10 cellular contexts compared by ENCODE assay signal in genomic region chr6:4973972-4974885, GRCh38. TPM values are rescaled to one million over a fixed set of nuclear protein-coding genes. Genes with fewer than 3 reads are reported as not detected.
DNase-seq lines count a peak whose midpoint lies in the region; ATAC-seq, FAIRE-seq and TF ChIP-seq lines count a peak whose summit lies in the region.
"Had no signal": no experiment of that assay in that cellular context is flagged by ENCODE, and none has a peak within 500 bp of the region (broad histone marks: within the 10 kb centered on the region; RNA-seq: fewer than 3 reads in every experiment).

No MANE protein-coding gene starts in this region.

- H3K9ac ChIP-seq in kidney (ENCODE audit: low read length in 2 of 2), result no peak overlapping the region

- peaks cover 2 to 5% (median 5%) of the 10 kb centered on the region in 3 donors for H3K27me3 Mint-ChIP-seq in CD14-positive monocyte (ENCODE audit: low read depth in 3 of 3)

- H3K27ac Mint-ChIP-seq in CD14-positive monocyte, result no peak overlapping the region

- ATAC-seq in thoracic aorta (ENCODE audit: insufficient number of reproducible peaks, low FRiP score, low read depth), result no peak
- ATAC-seq in GM21529 (IDR thresholded peaks at IDR 0.05; ENCODE audit: unreplicated experiment), result no peak
- no peak for ATAC-seq in HG02610 (IDR thresholded peaks at IDR 0.05; ENCODE audit: unreplicated experiment)

- H3K9me3 Mint-ChIP-seq in CD14-positive monocyte, result peaks cover 7 to 24% (median 16%) of the 10 kb centered on the region in 7 donors

- DNase-seq in MG63, result peak; percentile 33
- peak; percentile 56 for DNase-seq in WERI-Rb-1
- peak; percentile 84 for DNase-seq in iPS-NIHi11 (ENCODE audit: low spot score)
- no peak for DNase-seq in thoracic aorta (ENCODE audit: low spot score)
- DNase-seq in kidney, result no peak
- no peak for DNase-seq in CD14-positive monocyte (ENCODE audit: low spot score)
- DNase-seq: effector memory CD4-positive, alpha-beta T cell; spleen had no signal

- no peaks in the 10 kb centered on the region for H3K27me3 ChIP-seq in MG63
- no peaks in the 10 kb centered on the region for H3K27me3 ChIP-seq in WERI-Rb-1 (ENCODE audit: insufficient read depth, low read depth, severe bottlenecking)
- no peaks in the 10 kb centered on the region for H3K27me3 ChIP-seq in thoracic aorta (replicated peaks; ENCODE audit: insufficient read depth)
- H3K27me3 ChIP-seq: spleen had no signal

- no peak overlapping the region for H3K27ac ChIP-seq in WERI-Rb-1
- H3K27ac ChIP-seq in thoracic aorta, result peak overlapping the region; percentile 53 to 63
- no peak overlapping the region for H3K27ac ChIP-seq in kidney (ENCODE audit: low read depth in 2 of 2, low read length in 2 of 2)
- H3K27ac ChIP-seq: spleen had no signal

- peaks cover 0 to 11% of the 10 kb centered on the region in 2 donors for H3K4me1 ChIP-seq in thoracic aorta (ENCODE audit: control insufficient read depth in 1 of 2, low read depth in 2 of 2)
- H3K4me1 ChIP-seq in kidney (ENCODE audit: control insufficient read depth in 1 of 2, insufficient read depth in 1 of 2, low read depth in 1 of 2, low read length in 2 of 2), result no peaks in the 10 kb centered on the region
- H3K4me1 ChIP-seq: spleen had no signal

- no peaks in the 10 kb centered on the region for H3K36me3 Mint-ChIP-seq in CD14-positive monocyte

- intact Hi-C loops in kidney (cut with DNase I), result no loop called here
- intact Hi-C loops in CD14-positive monocyte (cut with micrococcal nuclease), result no loop called here

- H3K4me3 ChIP-seq in MG63, result no peak overlapping the region
- no peak overlapping the region for H3K4me3 ChIP-seq in WERI-Rb-1 (ENCODE audit: low read depth, low read length)
- H3K4me3 ChIP-seq in thoracic aorta, result peak overlapping the region; percentile 31
- H3K4me3 ChIP-seq in kidney (ENCODE audit: low read length in 2 of 2), result no peak overlapping the region
- H3K4me3 ChIP-seq: spleen had no signal

- no peak for FAIRE-seq in kidney (lab: Jason Lieb, UNC)

- H3K36me3 ChIP-seq in MG63 (no peaks in the 10 kb centered on the region), WERI-Rb-1 (no peaks in the 10 kb centered on the region), thoracic aorta (no peaks in the 10 kb centered on the region), kidney (ENCODE audit: control insufficient read depth in 1 of 2, insufficient read depth in 2 of 2, low read length in 2 of 2) (no peaks in the 10 kb centered on the region)
- H3K36me3 ChIP-seq: spleen had no signal

- H3K4me1 Mint-ChIP-seq in CD14-positive monocyte, result no peaks in the 10 kb centered on the region

- H3K9me3 ChIP-seq in MG63 (no peaks in the 10 kb centered on the region; the same call in 1 of the 2 replicates), WERI-Rb-1 (ENCODE audit: severe bottlenecking) (peaks cover 3% of the 10 kb centered on the region), thoracic aorta (peaks cover 4% of the 10 kb centered on the region), kidney (ENCODE audit: control insufficient read depth in 1 of 2, low read length in 2 of 2) (peaks cover 0 to 7% of the 10 kb centered on the region in 2 donors)

- H3K4me3 Mint-ChIP-seq in CD14-positive monocyte, result no peak overlapping the region

- no peak for TF ChIP-seq CTCF in WERI-Rb-1 (IDR thresholded peaks at IDR 0.05; ENCODE audit: low read depth, low read length)
- TF ChIP-seq CTCF in thoracic aorta (IDR thresholded peaks at IDR 0.05), result no peak
- TF ChIP-seq CTCF in kidney (IDR thresholded peaks at IDR 0.05; ENCODE audit: borderline replicate concordance, extremely low read depth, insufficient read depth), result no peak
- TF ChIP-seq CTCF in CD14-positive monocyte (IDR thresholded peaks at IDR 0.05), result no peak

RNA-seq across cellular contexts. Expression of gene RPP40, which starts 29.6 kb away (rescaled TPM):
- 24.2 and 46.7 TPM in 2 replicates for total RNA-seq in MG63 (2014; rRNA removed; shearing (Covaris generic); ENCODE audit: low replicate concordance)
- total RNA-seq in thoracic aorta, result 10 to 100 TPM in 1 of 2 donors, 1 to 10 TPM in 1; 2.4 to 11.4 TPM
- total RNA-seq in kidney, result 3.7 TPM
- polyA plus RNA-seq in kidney (ENCODE audit: insufficient read depth, low read depth, low replicate concordance), result 7.4 TPM
- polyA plus RNA-seq in CD14-positive monocyte, result 10 to 100 TPM in 1 of 2 donors, 1 to 10 TPM in 1; 7.4 to 11.1 TPM

Comparison
In these comparisons a context has a peak if more than half of its experiments do, and no peak if none do; other contexts are left out.
1. DNase-seq: peak in MG63 (single experiment), WERI-Rb-1 (single experiment) and iPS-NIHi11 (single experiment); none in thoracic aorta (single experiment), kidney (single experiment) and CD14-positive monocyte (single experiment).
2. H3K27ac ChIP-seq: peak in thoracic aorta (2 of 2); none in WERI-Rb-1 (single experiment) and kidney (0 of 2).